20 cellular contexts compared by ENCODE assay signal in the genomic region with DNA sequence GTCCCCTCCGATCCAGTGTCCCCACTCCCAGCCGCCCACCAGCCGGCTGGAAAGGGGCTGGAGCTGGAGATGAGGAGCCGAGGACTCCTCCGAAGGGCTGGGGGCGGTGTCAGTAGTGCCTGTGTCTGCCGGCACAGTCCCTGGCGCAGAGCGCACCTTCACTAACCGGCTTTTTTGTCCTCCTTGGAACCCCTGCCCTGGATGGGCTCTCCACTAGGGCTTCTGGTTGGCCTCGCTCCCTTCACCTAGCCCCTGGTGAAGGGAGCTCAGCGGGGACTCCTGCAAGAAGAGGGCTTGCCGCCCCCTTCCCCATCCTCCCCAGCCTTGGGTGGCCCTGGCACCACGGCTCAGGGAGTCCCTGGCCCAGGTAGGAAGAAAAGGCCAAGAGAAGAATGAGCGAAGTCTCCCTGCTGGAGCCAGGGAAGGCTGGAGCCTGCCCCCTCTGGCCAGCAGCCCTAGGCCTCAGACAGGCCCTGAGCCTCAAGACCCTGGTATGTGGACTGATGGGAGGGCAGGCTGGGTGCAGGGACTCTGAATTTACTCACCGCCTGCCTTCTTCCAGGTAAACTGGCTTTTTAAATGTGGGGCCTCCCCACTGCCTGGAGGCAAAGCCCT. TPM values are rescaled to one million over a fixed set of nuclear protein-coding genes. Genes with fewer than 3 reads are reported as not detected.
DNase-seq lines count a peak whose midpoint lies in the region; ATAC-seq, FAIRE-seq and TF ChIP-seq lines count a peak whose summit lies in the region.
"Had no signal": no experiment of that assay in that cellular context is flagged by ENCODE, and none has a peak within 500 bp of the region (broad histone marks: within the 10 kb centered on the region; RNA-seq: fewer than 3 reads in every experiment).

No MANE protein-coding gene starts in this region.

- H2AFZ ChIP-seq in HepG2 (ENCODE audit: low read length): no peak overlapping the region

- TF ChIP-seq POLR2A in HepG2 (IDR thresholded peaks at IDR 0.05; ENCODE audit: insufficient read depth in 1 of 2, low read depth in 2 of 2, low read length in 2 of 2): no peak

- H3K4me1 Mint-ChIP-seq in WTC11 (peaks cover 23% of the 10 kb centered on the region), type B pancreatic cell (ENCODE audit: unreplicated experiment) (no peaks in the 10 kb centered on the region), HFFc6 (ENCODE audit: low read depth) (no peaks in the 10 kb centered on the region)

- H3K4me3 Mint-ChIP-seq in WTC11 (peak overlapping the region; percentile 67), type B pancreatic cell (peak overlapping the region; percentile 80), HFFc6 (no peak overlapping the region)
- H3K4me3 Mint-ChIP-seq: activated CD8-positive, alpha-beta memory T cell treated with anti-CD3 and anti-CD28 coated beads, Interleukin-2, amount 10 ng/mL, durations not matched to agents 7 days and 5 days had no signal

- intact Hi-C loops in left ventricle myocardium inferior (cut with micrococcal nuclease) (no loop called here), cardiac septum (cut with DNase I) (no loop called here), HepG2 (cut with micrococcal nuclease; ENCODE audit: unreplicated experiment) (no loop called here), psoas muscle (cut with DNase I) (no loop called here)

- H3K4me1 ChIP-seq in left ventricle myocardium inferior (peaks cover 19% of the 10 kb centered on the region), HepG2 (ENCODE audit: insufficient read depth, low read length) (no peaks in the 10 kb centered on the region), psoas muscle (no peaks in the 10 kb centered on the region)
- H3K4me1 ChIP-seq: BE2C had no signal

- H3K9me3 Mint-ChIP-seq in WTC11 (no peaks in the 10 kb centered on the region), type B pancreatic cell (no peaks in the 10 kb centered on the region), HFFc6 (no peaks in the 10 kb centered on the region)

- no peak overlapping the region for H3K9ac ChIP-seq in HepG2 (ENCODE audit: insufficient read depth, low read depth, low read length)

- H3K36me3 ChIP-seq in left ventricle myocardium inferior: no peaks in the 10 kb centered on the region
- H3K36me3 ChIP-seq in HepG2 (replicated peaks in 1 of 2; ENCODE audit: control insufficient read depth in 1 of 2, insufficient read depth in 2 of 2, low read length in 2 of 2): no peaks in the 10 kb centered on the region
- H3K36me3 ChIP-seq in psoas muscle (ENCODE audit: insufficient read depth in 1 of 2, low read depth in 1 of 2): no peaks in the 10 kb centered on the region
- H3K36me3 ChIP-seq: BE2C, gastroesophageal sphincter, prostate gland had no signal

- no peaks in the 10 kb centered on the region for H3K79me2 ChIP-seq in HepG2 (ENCODE audit: insufficient read depth, low read length)

- no peak overlapping the region for H3K4me2 ChIP-seq in HepG2 (ENCODE audit: low read depth, low read length)

- peak; percentile 7 for DNase-seq in left ventricle myocardium inferior
- DNase-seq in cardiac septum (ENCODE audit: low spot score): no peak
- peak; percentile 61 for DNase-seq in WTC11 (ENCODE audit: low spot score)
- DNase-seq in HepG2 (ENCODE audit: low spot score): no peak
- no peak for DNase-seq in type B pancreatic cell (ENCODE audit: extremely low spot score, unreplicated experiment)
- no peak for DNase-seq in psoas muscle
- no peak for DNase-seq in HFFc6
- no peak for DNase-seq in NCI-H510A treated with DMSO at 0.1 percent for 48 hours (lab: John Stamatoyannopoulos, UW)
- DNase-seq: activated CD8-positive, alpha-beta memory T cell treated with anti-CD3 and anti-CD28 coated beads, Interleukin-2, amount 10 ng/mL, durations not matched to agents 7 days and 5 days; BE2C; MM.1S; stimulated activated naive CD4-positive, alpha-beta T cell; T1000 had no signal

- WGBS in HepG2 (ENCODE audit: low lambda C conversion rate): 65% methylated on average over 9 of the region's 16 CpGs
- WGBS in psoas muscle, 3 donors: 52 to 85% (median 70%) methylated on average over 13 to 16 of the region's 16 CpGs

- H3K27me3 Mint-ChIP-seq in WTC11 (ENCODE audit: low read depth): peaks cover 66% of the 10 kb centered on the region
- peaks cover 77% of the 10 kb centered on the region for H3K27me3 Mint-ChIP-seq in type B pancreatic cell
- peaks cover 33% of the 10 kb centered on the region for H3K27me3 Mint-ChIP-seq in HFFc6 (ENCODE audit: insufficient read depth)

- BruUV-seq in HepG2 (replicated peaks; lab: Mats Ljungman, UMichigan): no TSS peak

- in situ Hi-C loops in HepG2 (cut with HindIII; ENCODE audit: extremely low pct_ligation_motif_present, low pct_unique_long_range_greater_than_20kb): no loop called here

- H3K9me3 ChIP-seq in left ventricle myocardium inferior (replicated peaks) (no peaks in the 10 kb centered on the region), HepG2 (ENCODE audit: low read length) (no peaks in the 10 kb centered on the region), psoas muscle (no peaks in the 10 kb centered on the region)
- H3K9me3 ChIP-seq: BE2C, gastroesophageal sphincter, prostate gland had no signal

- H3K27me3 ChIP-seq in left ventricle myocardium inferior (ENCODE audit: low read depth) (peaks cover 84% of the 10 kb centered on the region), HepG2 (ENCODE audit: control insufficient read depth in 1 of 2, insufficient read depth in 2 of 2, low read length in 2 of 2) (peaks cover 21 to 90% of the 10 kb centered on the region in 2 experiments; a peak in 4 of 5 replicates), psoas muscle (ENCODE audit: insufficient read depth in 3 of 3, low read length in 2 of 3) (peaks cover 0 to 58% (median 23%) of the 10 kb centered on the region in 3 donors)

- H3K27ac Mint-ChIP-seq in WTC11 (no peak overlapping the region), type B pancreatic cell (no peak overlapping the region), HFFc6 (no peak overlapping the region)
- H3K27ac Mint-ChIP-seq: activated CD8-positive, alpha-beta memory T cell treated with anti-CD3 and anti-CD28 coated beads, Interleukin-2, amount 10 ng/mL, durations not matched to agents 7 days and 5 days had no signal

- H3K4me3 ChIP-seq in left ventricle myocardium inferior (no peak overlapping the region), HepG2 (replicated peaks in 1 of 3; ENCODE audit: insufficient read depth in 1 of 3, low read depth in 2 of 3, low read length in 3 of 3) (no peak overlapping the region), psoas muscle (no peak overlapping the region)

- no peak for TF ChIP-seq RAD21 in HepG2 (CRISPR knock-in tag; IDR thresholded peaks at IDR 0.05)

- no peaks in the 10 kb centered on the region; the same call in 1 of the 2 replicates for H4K20me1 ChIP-seq in HepG2 (ENCODE audit: insufficient read depth, low read length)

- ATAC-seq in WTC11 (peak; percentile 55), HepG2 (peak; percentile 57), psoas muscle (no peak)
- ATAC-seq: activated CD8-positive, alpha-beta memory T cell treated with anti-CD3 and anti-CD28 coated beads, Interleukin-2, amount 10 ng/mL, durations not matched to agents 7 days and 5 days; gastroesophageal sphincter had no signal

- no peak for FAIRE-seq in HepG2 (lab: Jason Lieb, UNC)
- FAIRE-seq: RCC 7860 had no signal

- TF ChIP-seq EP300 in HepG2 (IDR thresholded peaks at IDR 0.05; ENCODE audit: low read depth in 2 of 2, low read length in 2 of 2): no peak
- no peak for TF ChIP-seq EP300 in HepG2 (CRISPR knock-in tag; IDR thresholded peaks at IDR 0.05; ENCODE audit: borderline replicate concordance)

- POLR2A ChIA-PET in WTC11 (lab: Charles Lee) (no interaction called here), HepG2 (lab: Yijun Ruan, JAX) (no interaction called here)

- H3K36me3 Mint-ChIP-seq in WTC11 (no peaks in the 10 kb centered on the region), type B pancreatic cell (no peaks in the 10 kb centered on the region), HFFc6 (ENCODE audit: low read depth) (no peaks in the 10 kb centered on the region)
- H3K36me3 Mint-ChIP-seq: activated CD8-positive, alpha-beta memory T cell treated with anti-CD3 and anti-CD28 coated beads, Interleukin-2, amount 10 ng/mL, durations not matched to agents 7 days and 5 days had no signal

- no peak overlapping the region for H3K27ac ChIP-seq in left ventricle myocardium inferior (replicated peaks)
- H3K27ac ChIP-seq in HepG2 (ENCODE audit: extremely low read length, insufficient read depth, low read length): no peak overlapping the region
- no peak overlapping the region for H3K27ac ChIP-seq in psoas muscle
- H3K27ac ChIP-seq: gastroesophageal sphincter, HL-60, prostate gland had no signal

- CTCF ChIA-PET in WTC11 (lab: Charles Lee) (interaction anchor here (0.6 to 2.0 kb wide), 7 partner anchors 14 to 121 kb away, joined by 3 to 10 read pairs (median 5); a partner anchor contains a TSS), HepG2 (lab: Yijun Ruan, JAX; ENCODE audit: low intra/inter-chr PET ratio, low total read pairs) (no interaction called here)

- TF ChIP-seq CTCF in left ventricle myocardium inferior (IDR thresholded peaks at IDR 0.05; ENCODE audit: borderline replicate concordance) (no peak), WTC11 (IDR thresholded peaks at IDR 0.05) (no peak), HepG2 (CRISPR knock-in tag; IDR thresholded peaks at IDR 0.05) (no peak), type B pancreatic cell (conservative IDR thresholded peaks at IDR 0.05) (peak; percentile 33), psoas muscle (IDR thresholded peaks at IDR 0.05) (no peak), HFFc6 (IDR thresholded peaks at IDR 0.05) (no peak)

RNA-seq across cellular contexts. Expression of a gene that starts 0.6 kb away (rescaled TPM):
- total RNA-seq in left ventricle myocardium inferior (not detected), cardiac septum (0.27 TPM), WTC11 (2021) (21.4 to 23.3 TPM (median 21.9 TPM) in 3 replicates), HepG2 (2016; rRNA removed; fragmentation: Illumina TruSeq; extraction: Trizol) (not detected in 2 replicates), type B pancreatic cell (ENCODE audit: low replicate concordance) (7.8 and 9.6 TPM in 2 replicates), psoas muscle (1 to 10 TPM in 1 of 4 donors, under 1 TPM in 3; 0.32 to 1.0 (median 0.61) TPM)
- total RNA-seq in HepG2 (2016; cell fraction: cytosol; rRNA removed; fragmentation: Illumina TruSeq; extraction: Trizol; ENCODE audit: low read depth): not detected in 2 replicates
- not detected in 2 replicates for total RNA-seq in HepG2 (2016; cell fraction: insoluble cytoplasmic fraction; rRNA removed; fragmentation: Illumina TruSeq; extraction: Trizol)
- total RNA-seq in HepG2 (2016; cell fraction: membrane; rRNA removed; fragmentation: Illumina TruSeq; extraction: Trizol): not detected in 2 replicates
- not detected in 2 replicates for total RNA-seq in HepG2 (2016; cell fraction: nucleus; rRNA removed; fragmentation: Illumina TruSeq; extraction: Trizol)
- polyA plus RNA-seq in HepG2 (2011; rRNA removed) (not detected in 2 replicates), psoas muscle (1 to 10 TPM in 1 of 3 donors, under 1 TPM in 2; 0.45 to 1.8 (median 0.55) TPM)
- polyA plus RNA-seq in HepG2 (2011; cell fraction: cytosol; rRNA removed): 0.06 TPM in 1 of 2 replicates, not detected in the other
- polyA plus RNA-seq in HepG2 (2011; cell fraction: nucleus; rRNA removed): 0.05 TPM in 1 of 2 replicates, not detected in the other
- polyA plus RNA-seq in HepG2 (2012): not detected in 2 replicates
- not detected in 2 replicates for polyA plus RNA-seq in HepG2 (2016; cell fraction: cytosol; fragmentation: Illumina TruSeq; extraction: Trizol; ENCODE audit: low read depth)
- not detected in 2 replicates for polyA plus RNA-seq in HepG2 (2016; cell fraction: insoluble cytoplasmic fraction; fragmentation: Illumina TruSeq; extraction: Trizol; ENCODE audit: low read depth)
- polyA plus RNA-seq in HepG2 (2016; cell fraction: membrane; fragmentation: Illumina TruSeq; extraction: Trizol; ENCODE audit: low read depth): not detected in 2 replicates
- polyA plus RNA-seq in HepG2 (2016; cell fraction: nucleus; fragmentation: Illumina TruSeq; extraction: Trizol; ENCODE audit: insufficient read depth, low read depth): not detected in 2 replicates
- polyA minus RNA-seq in HepG2 (2011; rRNA and poly(A)+ RNA removed; ENCODE audit: low replicate concordance): not detected in 2 replicates
- polyA minus RNA-seq in HepG2 (2011; cell fraction: cytosol; rRNA and poly(A)+ RNA removed): not detected in 2 replicates
- polyA minus RNA-seq in HepG2 (2011; cell fraction: nucleus; rRNA and poly(A)+ RNA removed): not detected in 2 replicates
- not detected for total RNA-seq in HFFc6 (2021; fragmentation: NEBNext Ultra II Directional; extraction: Animal tissue kit (Norgen Biotek cat#: 25700))
- total RNA-seq: dermis microvascular lymphatic vessel endothelial cell, lung microvascular endothelial cell had no signal

RNA-seq across cellular contexts. Expression of a gene that starts 32.0 kb away (rescaled TPM):
- total RNA-seq in left ventricle myocardium inferior (not detected), cardiac septum (not detected), WTC11 (2021) (not detected in 3 replicates), HepG2 (2016; rRNA removed; fragmentation: Illumina TruSeq; extraction: Trizol) (not detected in 2 replicates), type B pancreatic cell (ENCODE audit: low replicate concordance) (0.34 TPM in 1 of 2 replicates, not detected in the other), psoas muscle (1 to 10 TPM; 2.0 to 5.0 (median 2.9) TPM)
- total RNA-seq in HepG2 (2016; cell fraction: cytosol; rRNA removed; fragmentation: Illumina TruSeq; extraction: Trizol; ENCODE audit: low read depth): not detected in 2 replicates
- 0.09 TPM in 1 of 2 replicates, not detected in the other for total RNA-seq in HepG2 (2016; cell fraction: insoluble cytoplasmic fraction; rRNA removed; fragmentation: Illumina TruSeq; extraction: Trizol)
- not detected in 2 replicates for total RNA-seq in HepG2 (2016; cell fraction: membrane; rRNA removed; fragmentation: Illumina TruSeq; extraction: Trizol)
- not detected in 2 replicates for total RNA-seq in HepG2 (2016; cell fraction: nucleus; rRNA removed; fragmentation: Illumina TruSeq; extraction: Trizol)
- polyA plus RNA-seq in HepG2 (2011; rRNA removed) (not detected in 2 replicates), psoas muscle (1 to 10 TPM in 2 of 3 donors, under 1 TPM in 1; 0.82 to 3.2 (median 1.8) TPM)
- not detected in 2 replicates for polyA plus RNA-seq in HepG2 (2011; cell fraction: cytosol; rRNA removed)
- not detected in 2 replicates for polyA plus RNA-seq in HepG2 (2011; cell fraction: nucleus; rRNA removed)
- not detected in 2 replicates for polyA plus RNA-seq in HepG2 (2012)
- not detected in 2 replicates for polyA plus RNA-seq in HepG2 (2016; cell fraction: cytosol; fragmentation: Illumina TruSeq; extraction: Trizol; ENCODE audit: low read depth)
- polyA plus RNA-seq in HepG2 (2016; cell fraction: insoluble cytoplasmic fraction; fragmentation: Illumina TruSeq; extraction: Trizol; ENCODE audit: low read depth): not detected in 2 replicates
- polyA plus RNA-seq in HepG2 (2016; cell fraction: membrane; fragmentation: Illumina TruSeq; extraction: Trizol; ENCODE audit: low read depth): not detected in 2 replicates
- polyA plus RNA-seq in HepG2 (2016; cell fraction: nucleus; fragmentation: Illumina TruSeq; extraction: Trizol; ENCODE audit: insufficient read depth, low read depth): not detected in 2 replicates
- polyA minus RNA-seq in HepG2 (2011; rRNA and poly(A)+ RNA removed; ENCODE audit: low replicate concordance): not detected in 2 replicates
- polyA minus RNA-seq in HepG2 (2011; cell fraction: cytosol; rRNA and poly(A)+ RNA removed): not detected in 2 replicates
- polyA minus RNA-seq in HepG2 (2011; cell fraction: nucleus; rRNA and poly(A)+ RNA removed): not detected in 2 replicates
- not detected for total RNA-seq in HFFc6 (2021; fragmentation: NEBNext Ultra II Directional; extraction: Animal tissue kit (Norgen Biotek cat#: 25700))
- total RNA-seq: activated CD8-positive, alpha-beta memory T cell treated with anti-CD3 and anti-CD28 coated beads, Interleukin-2, amount 10 ng/mL, durations not matched to agents 7 days and 5 days; dermis microvascular lymphatic vessel endothelial cell; gastroesophageal sphincter; lung microvascular endothelial cell; prostate gland had no signal
- polyA plus RNA-seq: adipose tissue had no signal

RNA-seq across cellular contexts. Expression of a gene that starts 32.3 kb away (rescaled TPM):
- total RNA-seq in left ventricle myocardium inferior: not detected
- not detected for total RNA-seq in cardiac septum
- total RNA-seq in WTC11 (2021): not detected in 3 replicates
- not detected in 2 replicates for total RNA-seq in HepG2 (2016; rRNA removed; fragmentation: Illumina TruSeq; extraction: Trizol)
- total RNA-seq in HepG2 (2016; cell fraction: cytosol; rRNA removed; fragmentation: Illumina TruSeq; extraction: Trizol; ENCODE audit: low read depth): not detected in 2 replicates
- total RNA-seq in HepG2 (2016; cell fraction: insoluble cytoplasmic fraction; rRNA removed; fragmentation: Illumina TruSeq; extraction: Trizol): not detected in 2 replicates
- total RNA-seq in HepG2 (2016; cell fraction: membrane; rRNA removed; fragmentation: Illumina TruSeq; extraction: Trizol): not detected in 2 replicates
- not detected in 2 replicates for total RNA-seq in HepG2 (2016; cell fraction: nucleus; rRNA removed; fragmentation: Illumina TruSeq; extraction: Trizol)
- polyA plus RNA-seq in HepG2 (2011; rRNA removed): 0.03 TPM in 1 of 2 replicates, not detected in the other
- 0.03 and 0.05 TPM in 2 replicates for polyA plus RNA-seq in HepG2 (2011; cell fraction: cytosol; rRNA removed)
- 0.07 TPM in 1 of 2 replicates, not detected in the other for polyA plus RNA-seq in HepG2 (2011; cell fraction: nucleus; rRNA removed)
- not detected in 2 replicates for polyA plus RNA-seq in HepG2 (2012)
- not detected in 2 replicates for polyA plus RNA-seq in HepG2 (2016; cell fraction: cytosol; fragmentation: Illumina TruSeq; extraction: Trizol; ENCODE audit: low read depth)
- not detected in 2 replicates for polyA plus RNA-seq in HepG2 (2016; cell fraction: insoluble cytoplasmic fraction; fragmentation: Illumina TruSeq; extraction: Trizol; ENCODE audit: low read depth)
- not detected in 2 replicates for polyA plus RNA-seq in HepG2 (2016; cell fraction: membrane; fragmentation: Illumina TruSeq; extraction: Trizol; ENCODE audit: low read depth)
- not detected in 2 replicates for polyA plus RNA-seq in HepG2 (2016; cell fraction: nucleus; fragmentation: Illumina TruSeq; extraction: Trizol; ENCODE audit: insufficient read depth, low read depth)
- polyA minus RNA-seq in HepG2 (2011; rRNA and poly(A)+ RNA removed; ENCODE audit: low replicate concordance): 0.42 TPM in 1 of 2 replicates, not detected in the other
- polyA minus RNA-seq in HepG2 (2011; cell fraction: cytosol; rRNA and poly(A)+ RNA removed): not detected in 2 replicates
- polyA minus RNA-seq in HepG2 (2011; cell fraction: nucleus; rRNA and poly(A)+ RNA removed): not detected in 2 replicates
- 1.5 and 6.5 TPM in 2 replicates for total RNA-seq in type B pancreatic cell (ENCODE audit: low replicate concordance)
- total RNA-seq in psoas muscle: not detected
- polyA plus RNA-seq in psoas muscle: under 1 TPM in 2 of 3 donors, not detected in 1; 0.05 to 0.14 TPM
- not detected for total RNA-seq in HFFc6 (2021; fragmentation: NEBNext Ultra II Directional; extraction: Animal tissue kit (Norgen Biotek cat#: 25700))
- total RNA-seq: activated CD8-positive, alpha-beta memory T cell treated with anti-CD3 and anti-CD28 coated beads, Interleukin-2, amount 10 ng/mL, durations not matched to agents 7 days and 5 days; dermis microvascular lymphatic vessel endothelial cell; gastroesophageal sphincter; lung microvascular endothelial cell; prostate gland had no signal

RNA-seq across cellular contexts. Expression of a gene that starts 37.8 kb away (rescaled TPM):
- total RNA-seq in left ventricle myocardium inferior: not detected
- total RNA-seq in cardiac septum: 0.11 TPM
- 0.07 to 0.11 TPM in 2 of 3 replicates, not detected in the other for total RNA-seq in WTC11 (2021)
- 0.10 TPM in 1 of 2 replicates, not detected in the other for total RNA-seq in HepG2 (2016; rRNA removed; fragmentation: Illumina TruSeq; extraction: Trizol)
- not detected in 2 replicates for total RNA-seq in HepG2 (2016; cell fraction: cytosol; rRNA removed; fragmentation: Illumina TruSeq; extraction: Trizol; ENCODE audit: low read depth)
- not detected in 2 replicates for total RNA-seq in HepG2 (2016; cell fraction: insoluble cytoplasmic fraction; rRNA removed; fragmentation: Illumina TruSeq; extraction: Trizol)
- total RNA-seq in HepG2 (2016; cell fraction: membrane; rRNA removed; fragmentation: Illumina TruSeq; extraction: Trizol): 0.07 and 0.25 TPM in 2 replicates
- total RNA-seq in HepG2 (2016; cell fraction: nucleus; rRNA removed; fragmentation: Illumina TruSeq; extraction: Trizol): not detected in 2 replicates
- polyA plus RNA-seq in HepG2 (2011; rRNA removed): 0.13 and 0.18 TPM in 2 replicates
- polyA plus RNA-seq in HepG2 (2011; cell fraction: cytosol; rRNA removed): 0.08 and 0.14 TPM in 2 replicates
- polyA plus RNA-seq in HepG2 (2011; cell fraction: nucleus; rRNA removed): 0.12 and 0.24 TPM in 2 replicates
- polyA plus RNA-seq in HepG2 (2012): 0.13 and 0.32 TPM in 2 replicates
- 0.10 and 0.12 TPM in 2 replicates for polyA plus RNA-seq in HepG2 (2016; cell fraction: cytosol; fragmentation: Illumina TruSeq; extraction: Trizol; ENCODE audit: low read depth)
- not detected in 2 replicates for polyA plus RNA-seq in HepG2 (2016; cell fraction: insoluble cytoplasmic fraction; fragmentation: Illumina TruSeq; extraction: Trizol; ENCODE audit: low read depth)
- polyA plus RNA-seq in HepG2 (2016; cell fraction: membrane; fragmentation: Illumina TruSeq; extraction: Trizol; ENCODE audit: low read depth): 0.11 and 0.52 TPM in 2 replicates
- 0.26 TPM in 1 of 2 replicates, not detected in the other for polyA plus RNA-seq in HepG2 (2016; cell fraction: nucleus; fragmentation: Illumina TruSeq; extraction: Trizol; ENCODE audit: insufficient read depth, low read depth)
- polyA minus RNA-seq in HepG2 (2011; rRNA and poly(A)+ RNA removed; ENCODE audit: low replicate concordance): 0.28 TPM in 1 of 2 replicates, not detected in the other
- not detected in 2 replicates for polyA minus RNA-seq in HepG2 (2011; cell fraction: cytosol; rRNA and poly(A)+ RNA removed)
- polyA minus RNA-seq in HepG2 (2011; cell fraction: nucleus; rRNA and poly(A)+ RNA removed): not detected in 2 replicates
- total RNA-seq in type B pancreatic cell (ENCODE audit: low replicate concordance): 0.60 TPM in 1 of 2 replicates, not detected in the other
- 100 to 1,000 TPM in 2 of 4 donors, 10 to 100 TPM in 2; 58.8 to 300 (median 97.7) TPM for total RNA-seq in psoas muscle
- polyA plus RNA-seq in psoas muscle: 10 to 100 TPM in 2 of 3 donors, 1 to 10 TPM in 1; 6.5 to 13.5 (median 12.5) TPM
- total RNA-seq in HFFc6 (2021; fragmentation: NEBNext Ultra II Directional; extraction: Animal tissue kit (Norgen Biotek cat#: 25700)): not detected
- total RNA-seq: activated CD8-positive, alpha-beta memory T cell treated with anti-CD3 and anti-CD28 coated beads, Interleukin-2, amount 10 ng/mL, durations not matched to agents 7 days and 5 days; dermis microvascular lymphatic vessel endothelial cell; gastroesophageal sphincter; lung microvascular endothelial cell had no signal

RNA-seq across cellular contexts. Expression of a gene that starts 51.3 kb away (rescaled TPM):
- total RNA-seq in left ventricle myocardium inferior (not detected), cardiac septum (not detected), WTC11 (2021) (0.20 TPM in 1 of 3 replicates, not detected in the others), HepG2 (2016; rRNA removed; fragmentation: Illumina TruSeq; extraction: Trizol) (not detected in 2 replicates), type B pancreatic cell (ENCODE audit: low replicate concordance) (0.50 and 0.87 TPM in 2 replicates), psoas muscle (10 to 100 TPM in 2 of 4 donors, 1 to 10 TPM in 2; 2.9 to 94.1 (median 17.2) TPM)
- total RNA-seq in HepG2 (2016; cell fraction: cytosol; rRNA removed; fragmentation: Illumina TruSeq; extraction: Trizol; ENCODE audit: low read depth): not detected in 2 replicates
- total RNA-seq in HepG2 (2016; cell fraction: insoluble cytoplasmic fraction; rRNA removed; fragmentation: Illumina TruSeq; extraction: Trizol): not detected in 2 replicates
- not detected in 2 replicates for total RNA-seq in HepG2 (2016; cell fraction: membrane; rRNA removed; fragmentation: Illumina TruSeq; extraction: Trizol)
- not detected in 2 replicates for total RNA-seq in HepG2 (2016; cell fraction: nucleus; rRNA removed; fragmentation: Illumina TruSeq; extraction: Trizol)
- polyA plus RNA-seq in HepG2 (2011; rRNA removed) (not detected in 2 replicates), psoas muscle (1 to 10 TPM in 2 of 3 donors, under 1 TPM in 1; 0.68 to 7.3 (median 1.5) TPM)
- polyA plus RNA-seq in HepG2 (2011; cell fraction: cytosol; rRNA removed): not detected in 2 replicates
- polyA plus RNA-seq in HepG2 (2011; cell fraction: nucleus; rRNA removed): not detected in 2 replicates
- 0.05 and 0.21 TPM in 2 replicates for polyA plus RNA-seq in HepG2 (2012)
- not detected in 2 replicates for polyA plus RNA-seq in HepG2 (2016; cell fraction: cytosol; fragmentation: Illumina TruSeq; extraction: Trizol; ENCODE audit: low read depth)
- not detected in 2 replicates for polyA plus RNA-seq in HepG2 (2016; cell fraction: insoluble cytoplasmic fraction; fragmentation: Illumina TruSeq; extraction: Trizol; ENCODE audit: low read depth)
- not detected in 2 replicates for polyA plus RNA-seq in HepG2 (2016; cell fraction: membrane; fragmentation: Illumina TruSeq; extraction: Trizol; ENCODE audit: low read depth)
- polyA plus RNA-seq in HepG2 (2016; cell fraction: nucleus; fragmentation: Illumina TruSeq; extraction: Trizol; ENCODE audit: insufficient read depth, low read depth): not detected in 2 replicates
- not detected in 2 replicates for polyA minus RNA-seq in HepG2 (2011; rRNA and poly(A)+ RNA removed; ENCODE audit: low replicate concordance)
- polyA minus RNA-seq in HepG2 (2011; cell fraction: cytosol; rRNA and poly(A)+ RNA removed): not detected in 2 replicates
- polyA minus RNA-seq in HepG2 (2011; cell fraction: nucleus; rRNA and poly(A)+ RNA removed): not detected in 2 replicates
- not detected for total RNA-seq in HFFc6 (2021; fragmentation: NEBNext Ultra II Directional; extraction: Animal tissue kit (Norgen Biotek cat#: 25700))
- total RNA-seq: activated CD8-positive, alpha-beta memory T cell treated with anti-CD3 and anti-CD28 coated beads, Interleukin-2, amount 10 ng/mL, durations not matched to agents 7 days and 5 days; dermis microvascular lymphatic vessel endothelial cell; gastroesophageal sphincter; lung microvascular endothelial cell; prostate gland had no signal
- polyA plus RNA-seq: adipose tissue had no signal

Comparison
In these comparisons a context has a peak if more than half of its experiments do, and no peak if none do; other contexts are left out.
1. DNase-seq: peak in left ventricle myocardium inferior (single experiment) and WTC11 (single experiment); none in cardiac septum (single experiment), HepG2 (single experiment), type B pancreatic cell (single experiment), psoas muscle (0 of 2), HFFc6 (single experiment) and NCI-H510A treated with DMSO at 0.1 percent for 48 hours (single experiment).
2. ATAC-seq: peak in WTC11 (single experiment) and HepG2 (single experiment); none in psoas muscle (0 of 4).